Comparison of ENCODE assay signal across 1 cellular context in genomic region chr9:133063500-133064231, GRCh38.
TF ChIP-seq lines count a peak whose summit lies in the region.

No MANE protein-coding gene starts in this region.

TF ChIP-seq in SK-N-SH, 30 proteins besides CTCF, POLR2A, EP300 and RAD21 (continued from another document):
- TF ChIP-seq, protein P1, sequence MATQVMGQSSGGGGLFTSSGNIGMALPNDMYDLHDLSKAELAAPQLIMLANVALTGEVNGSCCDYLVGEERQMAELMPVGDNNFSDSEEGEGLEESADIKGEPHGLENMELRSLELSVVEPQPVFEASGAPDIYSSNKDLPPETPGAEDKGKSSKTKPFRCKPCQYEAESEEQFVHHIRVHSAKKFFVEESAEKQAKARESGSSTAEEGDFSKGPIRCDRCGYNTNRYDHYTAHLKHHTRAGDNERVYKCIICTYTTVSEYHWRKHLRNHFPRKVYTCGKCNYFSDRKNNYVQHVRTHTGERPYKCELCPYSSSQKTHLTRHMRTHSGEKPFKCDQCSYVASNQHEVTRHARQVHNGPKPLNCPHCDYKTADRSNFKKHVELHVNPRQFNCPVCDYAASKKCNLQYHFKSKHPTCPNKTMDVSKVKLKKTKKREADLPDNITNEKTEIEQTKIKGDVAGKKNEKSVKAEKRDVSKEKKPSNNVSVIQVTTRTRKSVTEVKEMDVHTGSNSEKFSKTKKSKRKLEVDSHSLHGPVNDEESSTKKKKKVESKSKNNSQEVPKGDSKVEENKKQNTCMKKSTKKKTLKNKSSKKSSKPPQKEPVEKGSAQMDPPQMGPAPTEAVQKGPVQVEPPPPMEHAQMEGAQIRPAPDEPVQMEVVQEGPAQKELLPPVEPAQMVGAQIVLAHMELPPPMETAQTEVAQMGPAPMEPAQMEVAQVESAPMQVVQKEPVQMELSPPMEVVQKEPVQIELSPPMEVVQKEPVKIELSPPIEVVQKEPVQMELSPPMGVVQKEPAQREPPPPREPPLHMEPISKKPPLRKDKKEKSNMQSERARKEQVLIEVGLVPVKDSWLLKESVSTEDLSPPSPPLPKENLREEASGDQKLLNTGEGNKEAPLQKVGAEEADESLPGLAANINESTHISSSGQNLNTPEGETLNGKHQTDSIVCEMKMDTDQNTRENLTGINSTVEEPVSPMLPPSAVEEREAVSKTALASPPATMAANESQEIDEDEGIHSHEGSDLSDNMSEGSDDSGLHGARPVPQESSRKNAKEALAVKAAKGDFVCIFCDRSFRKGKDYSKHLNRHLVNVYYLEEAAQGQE (IDR thresholded peaks at IDR 0.05; ENCODE audit: low read depth, low read length): no peak
- TF ChIP-seq FOSL2 (IDR thresholded peaks at IDR 0.05; ENCODE audit: borderline replicate concordance, low read depth) (no peak), SMC3 (IDR thresholded peaks at IDR 0.05; ENCODE audit: low read depth, low read length) (no peak), YY1 (IDR thresholded peaks at IDR 0.05; ENCODE audit: low read depth) (no peak), NFIC (IDR thresholded peaks at IDR 0.05; ENCODE audit: borderline replicate concordance) (no peak), RCOR1 (IDR thresholded peaks at IDR 0.05; ENCODE audit: low read length) (no peak), MXI1 (IDR thresholded peaks at IDR 0.05; ENCODE audit: low read depth, low read length) (no peak), FOXM1 (IDR thresholded peaks at IDR 0.05; ENCODE audit: low read depth) (no peak)
